ENCODE assay signal across 20 cellular contexts in genomic region chr4:3623106-3623505, GRCh38.
"Had no signal": no experiment of that assay in that cellular context is flagged by ENCODE, and none has a peak within 500 bp of the region (broad histone marks: within the 10 kb centered on the region; RNA-seq: fewer than 3 reads in every experiment).

No MANE protein-coding gene starts in this region.

- FAIRE-seq: RCC 7860 had no signal

- H3K36me3 ChIP-seq: SJSA1 had no signal

- H3K4me1 ChIP-seq: SJSA1 had no signal

- DNase-seq: KBM-7, MV-4-11, NCI-H1092, NCI-H1105 treated with DMSO at 0.1 percent for 48 hours, NCI-H1417 treated with DMSO at 0.1 percent for 48 hours, NCI-H146, NCI-H1694 treated with DMSO at 0.1 percent for 48 hours, NCI-H1930, NCI-H2081, NCI-H2107, NCI-H2227 treated with DMSO at 0.1 percent for 48 hours, NCI-H526 treated with DMSO at 0.1 percent for 48 hours, NCI-H774, Right ventricle myocardium superior, RPMI8226, SIG-M5 had no signal

- H3K9me3 ChIP-seq: SJSA1 had no signal

- H3K4me3 Mint-ChIP-seq: IgD-negative memory B cell had no signal

- H3K27ac ChIP-seq: SJSA1, SK-N-MC had no signal

- H3K27me3 ChIP-seq: SJSA1 had no signal

- H3K4me3 ChIP-seq: SJSA1, SK-N-MC had no signal
